Comparison of ENCODE assay signal across 1 cellular context in genomic region chr17:41451154-41451728, GRCh38.
TF ChIP-seq lines count a peak whose summit lies in the region.

No MANE protein-coding gene starts in this region.

TF ChIP-seq in K562, 482 proteins besides CTCF, POLR2A, EP300 and RAD21:
- TF ChIP-seq HLTF (IDR thresholded peaks at IDR 0.05): peak; percentile 87
- TF ChIP-seq HMGXB4 (CRISPR knock-in tag; IDR thresholded peaks at IDR 0.05): no peak
TF ChIP-seq in K562: peak in this region for 1.
